Comparison of ENCODE assay signal across 1 cellular context in the genomic region with DNA sequence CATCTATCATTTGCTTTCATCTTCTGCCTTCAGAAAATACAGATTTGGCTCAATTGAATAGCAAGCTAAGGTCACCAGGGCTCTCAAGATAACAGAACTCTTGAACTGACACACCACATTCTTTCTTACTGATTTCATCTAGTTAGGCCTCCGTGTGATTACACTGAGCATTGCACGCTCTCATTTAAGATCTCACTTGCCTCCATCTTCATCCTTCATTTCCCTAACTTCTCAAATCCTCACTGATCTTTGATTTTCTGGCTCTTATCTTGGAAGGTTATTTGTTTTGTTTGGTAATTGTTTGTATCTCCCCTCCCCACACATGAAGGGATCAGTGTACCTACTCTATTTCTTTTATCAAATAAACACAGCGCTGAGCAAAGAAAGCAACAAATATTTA.
TF ChIP-seq lines count a peak whose summit lies in the region.

No MANE protein-coding gene starts in this region.

TF ChIP-seq in K562, 482 proteins besides CTCF, POLR2A, EP300 and RAD21 (continued from another document):
- TF ChIP-seq, protein P1, sequence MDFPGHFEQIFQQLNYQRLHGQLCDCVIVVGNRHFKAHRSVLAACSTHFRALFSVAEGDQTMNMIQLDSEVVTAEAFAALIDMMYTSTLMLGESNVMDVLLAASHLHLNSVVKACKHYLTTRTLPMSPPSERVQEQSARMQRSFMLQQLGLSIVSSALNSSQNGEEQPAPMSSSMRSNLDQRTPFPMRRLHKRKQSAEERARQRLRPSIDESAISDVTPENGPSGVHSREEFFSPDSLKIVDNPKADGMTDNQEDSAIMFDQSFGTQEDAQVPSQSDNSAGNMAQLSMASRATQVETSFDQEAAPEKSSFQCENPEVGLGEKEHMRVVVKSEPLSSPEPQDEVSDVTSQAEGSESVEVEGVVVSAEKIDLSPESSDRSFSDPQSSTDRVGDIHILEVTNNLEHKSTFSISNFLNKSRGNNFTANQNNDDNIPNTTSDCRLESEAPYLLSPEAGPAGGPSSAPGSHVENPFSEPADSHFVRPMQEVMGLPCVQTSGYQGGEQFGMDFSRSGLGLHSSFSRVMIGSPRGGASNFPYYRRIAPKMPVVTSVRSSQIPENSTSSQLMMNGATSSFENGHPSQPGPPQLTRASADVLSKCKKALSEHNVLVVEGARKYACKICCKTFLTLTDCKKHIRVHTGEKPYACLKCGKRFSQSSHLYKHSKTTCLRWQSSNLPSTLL (IDR thresholded peaks at IDR 0.05) = no peak
- TF ChIP-seq MTF1 (CRISPR knock-in tag; IDR thresholded peaks at IDR 0.05; ENCODE audit: borderline replicate concordance) (no peak), GABPB1 (CRISPR knock-in tag; IDR thresholded peaks at IDR 0.05) (no peak), NCOR1 (IDR thresholded peaks at IDR 0.05) (no peak), KDM1A (IDR thresholded peaks at IDR 0.05) (peak; percentile 23 to 53; a peak in 2 of 4 replicates)
